ENCODE assay signal across 11 cellular contexts in the genomic region with DNA sequence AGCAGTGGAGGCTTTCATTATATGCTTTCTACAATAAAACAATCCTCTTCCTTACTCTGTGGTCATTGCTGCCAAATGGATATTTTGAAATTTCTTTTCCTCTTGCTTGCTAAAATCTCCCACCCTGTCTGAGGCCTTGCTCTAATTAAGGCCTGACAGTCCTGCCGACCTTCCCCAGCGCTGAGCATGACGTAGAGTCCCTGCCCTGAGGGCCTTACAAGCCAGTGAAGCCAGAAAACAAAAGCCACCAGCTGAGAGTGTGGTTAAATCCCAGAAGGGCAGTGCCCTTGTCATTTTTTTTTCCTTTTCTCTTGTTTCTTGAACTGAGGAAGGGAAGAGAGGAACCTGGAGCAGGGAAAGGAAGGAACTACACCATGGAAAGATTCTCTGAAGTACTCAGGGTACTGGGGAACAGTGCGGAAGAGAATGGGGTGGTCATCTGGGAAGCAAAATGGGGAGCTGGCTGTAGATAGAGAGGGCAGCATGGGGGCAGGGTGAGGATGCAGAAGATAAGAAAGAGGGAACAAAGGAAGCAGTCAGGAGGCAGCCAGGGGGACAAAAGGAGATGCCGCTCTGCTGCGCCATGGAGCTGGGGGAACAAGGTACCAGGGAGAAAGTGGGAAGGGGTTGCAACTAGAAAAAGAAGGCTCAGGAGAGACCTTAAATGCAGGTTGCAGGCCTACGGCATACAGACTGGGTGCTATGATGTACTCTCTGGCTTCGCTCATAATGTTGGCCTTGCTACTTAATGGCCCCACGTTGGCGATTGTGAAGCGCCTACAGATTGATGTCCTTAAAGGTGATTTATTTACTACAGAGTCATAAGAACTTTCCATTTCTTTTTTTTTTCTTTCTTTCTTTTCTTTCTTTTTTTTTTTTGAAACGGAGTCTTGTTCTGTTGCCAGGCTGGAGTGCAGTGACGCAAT. TPM values are rescaled to one million over a fixed set of nuclear protein-coding genes. Genes with fewer than 3 reads are reported as not detected.
DNase-seq lines count a peak whose midpoint lies in the region; ATAC-seq, FAIRE-seq and TF ChIP-seq lines count a peak whose summit lies in the region.
"Had no signal": no experiment of that assay in that cellular context is flagged by ENCODE, and none has a peak within 500 bp of the region (broad histone marks: within the 10 kb centered on the region; RNA-seq: fewer than 3 reads in every experiment).

No MANE protein-coding gene starts in this region.

- in situ Hi-C loops in G401 (cut with HindIII; ENCODE audit: low sequenced_read_pairs): no loop called here

- DNase-seq in G401 (ENCODE audit: low spot score): peak; percentile 62
- DNase-seq in NT2/D1 (ENCODE audit: low read depth, low spot score): peak; percentile 92
- peak; percentile 74 for DNase-seq in fibroblast of peridontal ligament (ENCODE audit: extremely low read depth)
- DNase-seq in progenitor cell of endocrine pancreas (ENCODE audit: low spot score, unreplicated experiment): no peak
- no peak for DNase-seq in GM12892 (ENCODE audit: insufficient read length)
- DNase-seq: effector CD4-positive, alpha-beta T cell had no signal

- no peak overlapping the region for H3K4me3 Mint-ChIP-seq in progenitor cell of endocrine pancreas (ENCODE audit: low read depth)

- peak overlapping the region; percentile 23 for H3K27ac Mint-ChIP-seq in progenitor cell of endocrine pancreas

- no peak for TF ChIP-seq POLR2A in GM12892 (IDR thresholded peaks at IDR 0.05; ENCODE audit: low read depth, low read length)

- H3K9ac ChIP-seq in NT2/D1 (ENCODE audit: insufficient read length, low read depth): peak overlapping the region; percentile 32

- peaks cover 15% of the 10 kb centered on the region for H3K36me3 ChIP-seq in NT2/D1 (ENCODE audit: insufficient read depth, insufficient read length, low read length)

- peaks cover 14% of the 10 kb centered on the region for H3K9me3 Mint-ChIP-seq in progenitor cell of endocrine pancreas (ENCODE audit: low read depth)

- peaks cover 30% of the 10 kb centered on the region for H3K4me1 Mint-ChIP-seq in progenitor cell of endocrine pancreas (ENCODE audit: low read depth)

- no peak for FAIRE-seq in GM12892 (lab: Jason Lieb, UNC)
- FAIRE-seq: G401.6, RCC 7860 had no signal

- no peak for TF ChIP-seq CTCF in progenitor cell of endocrine pancreas (IDR thresholded peaks at IDR 0.05; ENCODE audit: unreplicated experiment)

- peaks cover 10% of the 10 kb centered on the region for H3K4me1 ChIP-seq in NT2/D1 (ENCODE audit: insufficient read depth, insufficient read length)

- H3K4me3 ChIP-seq in NT2/D1 (ENCODE audit: insufficient read length, low read depth): peak overlapping the region; percentile 27

- peaks cover 22% of the 10 kb centered on the region for H3K9me3 ChIP-seq in NT2/D1 (ENCODE audit: insufficient read depth, low read length)

- H3K27me3 Mint-ChIP-seq in progenitor cell of endocrine pancreas: no peaks in the 10 kb centered on the region

- H3K27me3 ChIP-seq in NT2/D1 (ENCODE audit: insufficient read depth, insufficient read length): peaks cover 6% of the 10 kb centered on the region

- ATAC-seq in GM21526 (IDR thresholded peaks at IDR 0.05; ENCODE audit: low FRiP score, unreplicated experiment): no peak
- ATAC-seq in HG02678 (IDR thresholded peaks at IDR 0.05; ENCODE audit: unreplicated experiment): no peak
- ATAC-seq in HG03108 (IDR thresholded peaks at IDR 0.05; ENCODE audit: unreplicated experiment): no peak

- peaks cover 12% of the 10 kb centered on the region for H3K36me3 Mint-ChIP-seq in progenitor cell of endocrine pancreas (ENCODE audit: insufficient read depth)

RNA-seq across cellular contexts. Expression of a gene that starts 25.1 kb away (rescaled TPM):
- 7.4 and 33.8 TPM in 2 replicates for total RNA-seq in G401 (2014; rRNA removed; shearing (Covaris generic))
- total RNA-seq in progenitor cell of endocrine pancreas: 25.8 and 27.0 TPM in 2 replicates
- 101 TPM for polyA plus RNA-seq in GM12892 (2012; ENCODE audit: missing spikeins)

Comparison
In these comparisons a context has a peak if more than half of its experiments do, and no peak if none do; other contexts are left out.
1. DNase-seq: peak in G401 (single experiment), NT2/D1 (single experiment) and fibroblast of peridontal ligament (single experiment); none in progenitor cell of endocrine pancreas (single experiment) and GM12892 (single experiment).